Comparison of ENCODE assay signal across 2 cellular contexts in the genomic region with DNA sequence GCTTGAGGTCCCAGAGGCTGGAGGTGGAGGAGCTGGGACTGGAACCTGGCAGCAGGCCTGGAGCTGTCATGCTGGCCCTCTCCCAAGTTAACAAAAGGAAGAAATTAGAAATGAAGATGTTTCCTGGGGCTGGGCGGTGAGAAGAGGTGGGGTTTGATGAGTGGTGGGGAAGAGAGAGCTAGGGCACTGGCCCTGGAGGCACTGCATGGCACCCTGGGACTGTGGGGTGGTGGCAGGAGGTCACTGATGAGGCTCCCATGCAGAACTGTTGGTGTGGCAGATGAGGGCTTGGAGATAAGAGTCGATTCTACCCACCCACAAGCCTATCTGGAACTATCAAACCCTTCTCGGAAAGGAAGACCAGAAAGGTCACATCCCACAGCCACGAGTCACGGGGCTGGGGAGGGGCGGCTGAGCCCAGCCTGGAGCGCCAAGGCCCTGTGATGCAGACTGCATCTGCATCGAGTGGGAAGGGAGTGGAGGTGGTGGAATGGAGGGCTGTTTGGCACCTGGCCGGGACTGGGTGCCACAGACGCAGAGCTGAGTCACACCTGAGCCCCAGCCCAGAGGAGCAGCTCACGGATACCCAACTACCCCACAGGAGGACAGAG.
A peak's percentile ranks its signal among the peaks of the same experiment; 100 is the strongest.
TF ChIP-seq lines count a peak whose summit lies in the region.

No MANE protein-coding gene starts in this region.

TF ChIP-seq in Ishikawa, 13 proteins besides CTCF, POLR2A, EP300 and RAD21:
- no peak for TF ChIP-seq CEBPB (IDR thresholded peaks at IDR 0.05)
- 0 out of 2 replicates have a peak, but pooled peaks have one; percentile 8 for TF ChIP-seq NFIC (IDR thresholded peaks at IDR 0.05)
- TF ChIP-seq, protein P1, sequence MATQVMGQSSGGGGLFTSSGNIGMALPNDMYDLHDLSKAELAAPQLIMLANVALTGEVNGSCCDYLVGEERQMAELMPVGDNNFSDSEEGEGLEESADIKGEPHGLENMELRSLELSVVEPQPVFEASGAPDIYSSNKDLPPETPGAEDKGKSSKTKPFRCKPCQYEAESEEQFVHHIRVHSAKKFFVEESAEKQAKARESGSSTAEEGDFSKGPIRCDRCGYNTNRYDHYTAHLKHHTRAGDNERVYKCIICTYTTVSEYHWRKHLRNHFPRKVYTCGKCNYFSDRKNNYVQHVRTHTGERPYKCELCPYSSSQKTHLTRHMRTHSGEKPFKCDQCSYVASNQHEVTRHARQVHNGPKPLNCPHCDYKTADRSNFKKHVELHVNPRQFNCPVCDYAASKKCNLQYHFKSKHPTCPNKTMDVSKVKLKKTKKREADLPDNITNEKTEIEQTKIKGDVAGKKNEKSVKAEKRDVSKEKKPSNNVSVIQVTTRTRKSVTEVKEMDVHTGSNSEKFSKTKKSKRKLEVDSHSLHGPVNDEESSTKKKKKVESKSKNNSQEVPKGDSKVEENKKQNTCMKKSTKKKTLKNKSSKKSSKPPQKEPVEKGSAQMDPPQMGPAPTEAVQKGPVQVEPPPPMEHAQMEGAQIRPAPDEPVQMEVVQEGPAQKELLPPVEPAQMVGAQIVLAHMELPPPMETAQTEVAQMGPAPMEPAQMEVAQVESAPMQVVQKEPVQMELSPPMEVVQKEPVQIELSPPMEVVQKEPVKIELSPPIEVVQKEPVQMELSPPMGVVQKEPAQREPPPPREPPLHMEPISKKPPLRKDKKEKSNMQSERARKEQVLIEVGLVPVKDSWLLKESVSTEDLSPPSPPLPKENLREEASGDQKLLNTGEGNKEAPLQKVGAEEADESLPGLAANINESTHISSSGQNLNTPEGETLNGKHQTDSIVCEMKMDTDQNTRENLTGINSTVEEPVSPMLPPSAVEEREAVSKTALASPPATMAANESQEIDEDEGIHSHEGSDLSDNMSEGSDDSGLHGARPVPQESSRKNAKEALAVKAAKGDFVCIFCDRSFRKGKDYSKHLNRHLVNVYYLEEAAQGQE (IDR thresholded peaks at IDR 0.05; ENCODE audit: low read depth): no peak
- TF ChIP-seq, protein P2, sequence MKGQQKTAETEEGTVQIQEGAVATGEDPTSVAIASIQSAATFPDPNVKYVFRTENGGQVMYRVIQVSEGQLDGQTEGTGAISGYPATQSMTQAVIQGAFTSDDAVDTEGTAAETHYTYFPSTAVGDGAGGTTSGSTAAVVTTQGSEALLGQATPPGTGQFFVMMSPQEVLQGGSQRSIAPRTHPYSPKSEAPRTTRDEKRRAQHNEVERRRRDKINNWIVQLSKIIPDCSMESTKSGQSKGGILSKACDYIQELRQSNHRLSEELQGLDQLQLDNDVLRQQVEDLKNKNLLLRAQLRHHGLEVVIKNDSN (IDR thresholded peaks at IDR 0.05): no peak
- TF ChIP-seq TEAD4 (IDR thresholded peaks at IDR 0.05): no peak

TF ChIP-seq in HepG2, 621 proteins besides CTCF, POLR2A, EP300 and RAD21:
- TF ChIP-seq, protein P3, sequence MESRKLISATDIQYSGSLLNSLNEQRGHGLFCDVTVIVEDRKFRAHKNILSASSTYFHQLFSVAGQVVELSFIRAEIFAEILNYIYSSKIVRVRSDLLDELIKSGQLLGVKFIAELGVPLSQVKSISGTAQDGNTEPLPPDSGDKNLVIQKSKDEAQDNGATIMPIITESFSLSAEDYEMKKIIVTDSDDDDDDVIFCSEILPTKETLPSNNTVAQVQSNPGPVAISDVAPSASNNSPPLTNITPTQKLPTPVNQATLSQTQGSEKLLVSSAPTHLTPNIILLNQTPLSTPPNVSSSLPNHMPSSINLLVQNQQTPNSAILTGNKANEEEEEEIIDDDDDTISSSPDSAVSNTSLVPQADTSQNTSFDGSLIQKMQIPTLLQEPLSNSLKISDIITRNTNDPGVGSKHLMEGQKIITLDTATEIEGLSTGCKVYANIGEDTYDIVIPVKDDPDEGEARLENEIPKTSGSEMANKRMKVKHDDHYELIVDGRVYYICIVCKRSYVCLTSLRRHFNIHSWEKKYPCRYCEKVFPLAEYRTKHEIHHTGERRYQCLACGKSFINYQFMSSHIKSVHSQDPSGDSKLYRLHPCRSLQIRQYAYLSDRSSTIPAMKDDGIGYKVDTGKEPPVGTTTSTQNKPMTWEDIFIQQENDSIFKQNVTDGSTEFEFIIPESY (CRISPR knock-in tag; IDR thresholded peaks at IDR 0.05): peak; percentile 75
- no peak for TF ChIP-seq SIX1 (CRISPR knock-in tag; IDR thresholded peaks at IDR 0.05; ENCODE audit: borderline replicate concordance)
- peak; percentile 78 for TF ChIP-seq FOSL2 (CRISPR knock-in tag; IDR thresholded peaks at IDR 0.05)
